ENCODE assay signal across 1 cellular context in the genomic region with DNA sequence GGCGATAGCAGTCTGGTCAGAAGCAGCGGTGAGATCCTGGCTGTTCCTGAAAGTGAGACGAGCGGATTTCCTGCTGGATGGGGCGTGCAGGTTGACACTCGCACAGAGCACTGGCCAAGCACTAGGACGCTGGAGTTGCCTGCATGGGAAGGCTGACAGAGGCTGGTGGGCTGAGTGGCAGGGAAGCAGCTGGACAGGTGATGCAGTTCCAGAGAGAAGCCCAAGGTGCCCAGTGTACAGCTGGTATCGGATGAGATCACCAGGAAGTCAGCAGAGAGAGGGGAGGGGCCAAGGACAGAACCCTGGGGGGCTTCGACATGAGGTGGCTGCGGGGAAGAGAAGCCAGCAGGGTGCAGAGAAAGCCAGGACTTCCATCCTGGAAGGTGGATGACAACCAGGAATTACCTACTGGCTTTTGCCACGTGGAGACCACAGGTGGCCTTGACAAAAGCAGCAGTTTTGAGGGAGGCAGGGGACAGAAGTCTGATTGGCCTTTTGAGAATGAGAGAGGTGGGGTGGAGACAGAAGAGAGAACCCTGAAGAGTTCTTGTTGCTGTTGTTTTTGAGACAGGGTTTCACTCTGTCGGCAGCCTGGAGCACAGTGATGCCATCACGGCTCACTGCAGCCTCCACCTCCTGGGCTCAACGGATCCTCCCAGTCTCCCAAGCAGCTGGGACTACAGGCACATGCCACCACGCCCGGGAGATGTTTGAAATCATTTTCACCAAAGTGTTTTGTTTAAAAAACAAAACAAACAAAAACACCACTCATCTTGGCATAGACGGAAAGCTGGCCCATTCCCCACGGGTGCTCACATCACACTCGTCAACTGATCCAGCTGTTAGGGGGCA.
TF ChIP-seq lines count a peak whose summit lies in the region.

No MANE protein-coding gene starts in this region.

TF ChIP-seq in HEK293, 187 proteins besides CTCF, POLR2A, EP300 and RAD21 (continued from another document):
- TF ChIP-seq, protein P1, sequence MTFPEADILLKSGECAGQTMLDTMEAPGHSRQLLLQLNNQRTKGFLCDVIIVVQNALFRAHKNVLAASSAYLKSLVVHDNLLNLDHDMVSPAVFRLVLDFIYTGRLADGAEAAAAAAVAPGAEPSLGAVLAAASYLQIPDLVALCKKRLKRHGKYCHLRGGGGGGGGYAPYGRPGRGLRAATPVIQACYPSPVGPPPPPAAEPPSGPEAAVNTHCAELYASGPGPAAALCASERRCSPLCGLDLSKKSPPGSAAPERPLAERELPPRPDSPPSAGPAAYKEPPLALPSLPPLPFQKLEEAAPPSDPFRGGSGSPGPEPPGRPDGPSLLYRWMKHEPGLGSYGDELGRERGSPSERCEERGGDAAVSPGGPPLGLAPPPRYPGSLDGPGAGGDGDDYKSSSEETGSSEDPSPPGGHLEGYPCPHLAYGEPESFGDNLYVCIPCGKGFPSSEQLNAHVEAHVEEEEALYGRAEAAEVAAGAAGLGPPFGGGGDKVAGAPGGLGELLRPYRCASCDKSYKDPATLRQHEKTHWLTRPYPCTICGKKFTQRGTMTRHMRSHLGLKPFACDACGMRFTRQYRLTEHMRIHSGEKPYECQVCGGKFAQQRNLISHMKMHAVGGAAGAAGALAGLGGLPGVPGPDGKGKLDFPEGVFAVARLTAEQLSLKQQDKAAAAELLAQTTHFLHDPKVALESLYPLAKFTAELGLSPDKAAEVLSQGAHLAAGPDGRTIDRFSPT (tag by site-specific recombination; IDR thresholded peaks at IDR 0.05), result no peak
- TF ChIP-seq GLIS1 (tag by site-specific recombination; IDR thresholded peaks at IDR 0.05) (peak; percentile 89), ZBTB21 (tag by site-specific recombination; IDR thresholded peaks at IDR 0.05) (0 out of 2 replicates have a peak, but pooled peaks have one; percentile 7), ZNF701 (tag by site-specific recombination; IDR thresholded peaks at IDR 0.05) (0 out of 2 replicates have a peak, but pooled peaks have one; percentile 50), GLIS2 (tag by site-specific recombination; IDR thresholded peaks at IDR 0.05) (peak; percentile 77), ZNF658 (tag by site-specific recombination; IDR thresholded peaks at IDR 0.05) (no peak), ZNF792 (tag by site-specific recombination; IDR thresholded peaks at IDR 0.05) (no peak), ZNF133 (tag by site-specific recombination; IDR thresholded peaks at IDR 0.05) (no peak), ZNF654 (tag by site-specific recombination; IDR thresholded peaks at IDR 0.05; ENCODE audit: low read depth) (no peak), WT1 (tag by site-specific recombination; IDR thresholded peaks at IDR 0.05) (0 out of 2 replicates have a peak, but pooled peaks have one; percentile 10), KLF16 (tag by site-specific recombination; IDR thresholded peaks at IDR 0.05) (0 out of 2 replicates have a peak, but pooled peaks have one; percentile 39), ZFP37 (tag by site-specific recombination; IDR thresholded peaks at IDR 0.05) (no peak), ZFHX2 (tag by site-specific recombination; conservative IDR thresholded peaks at IDR 0.05) (no peak), ZSCAN16 (tag by site-specific recombination; IDR thresholded peaks at IDR 0.05) (peak; percentile 94), ZNF341 (tag by site-specific recombination; IDR thresholded peaks at IDR 0.05; ENCODE audit: low read depth) (peak; percentile 40), ZNF26 (tag by site-specific recombination; IDR thresholded peaks at IDR 0.05) (no peak), MEIS1 (CRISPR knock-in tag; IDR thresholded peaks at IDR 0.05; ENCODE audit: borderline replicate concordance) (no peak), ZNF335 (tag by site-specific recombination; conservative IDR thresholded peaks at IDR 0.05) (peak; percentile 63), ZEB2 (tag by site-specific recombination; IDR thresholded peaks at IDR 0.05) (peak; percentile 58; the same call in 1 of the 2 replicates), SCRT1 (tag by site-specific recombination; IDR thresholded peaks at IDR 0.05; ENCODE audit: borderline replicate concordance) (peak; percentile 68)
- TF ChIP-seq, protein P2, sequence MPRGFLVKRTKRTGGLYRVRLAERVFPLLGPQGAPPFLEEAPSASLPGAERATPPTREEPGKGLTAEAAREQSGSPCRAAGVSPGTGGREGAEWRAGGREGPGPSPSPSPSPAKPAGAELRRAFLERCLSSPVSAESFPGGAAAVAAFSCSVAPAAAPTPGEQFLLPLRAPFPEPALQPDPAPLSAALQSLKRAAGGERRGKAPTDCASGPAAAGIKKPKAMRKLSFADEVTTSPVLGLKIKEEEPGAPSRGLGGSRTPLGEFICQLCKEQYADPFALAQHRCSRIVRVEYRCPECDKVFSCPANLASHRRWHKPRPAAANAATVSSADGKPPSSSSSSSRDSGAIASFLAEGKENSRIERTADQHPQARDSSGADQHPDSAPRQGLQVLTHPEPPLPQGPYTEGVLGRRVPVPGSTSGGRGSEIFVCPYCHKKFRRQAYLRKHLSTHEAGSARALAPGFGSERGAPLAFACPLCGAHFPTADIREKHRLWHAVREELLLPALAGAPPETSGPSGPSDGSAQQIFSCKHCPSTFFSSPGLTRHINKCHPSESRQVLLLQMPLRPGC (tag by site-specific recombination; IDR thresholded peaks at IDR 0.05), result 0 out of 2 replicates have a peak, but pooled peaks have one; percentile 38
TF ChIP-seq in HEK293: peak in this region for 25.
